In the genomic region with DNA sequence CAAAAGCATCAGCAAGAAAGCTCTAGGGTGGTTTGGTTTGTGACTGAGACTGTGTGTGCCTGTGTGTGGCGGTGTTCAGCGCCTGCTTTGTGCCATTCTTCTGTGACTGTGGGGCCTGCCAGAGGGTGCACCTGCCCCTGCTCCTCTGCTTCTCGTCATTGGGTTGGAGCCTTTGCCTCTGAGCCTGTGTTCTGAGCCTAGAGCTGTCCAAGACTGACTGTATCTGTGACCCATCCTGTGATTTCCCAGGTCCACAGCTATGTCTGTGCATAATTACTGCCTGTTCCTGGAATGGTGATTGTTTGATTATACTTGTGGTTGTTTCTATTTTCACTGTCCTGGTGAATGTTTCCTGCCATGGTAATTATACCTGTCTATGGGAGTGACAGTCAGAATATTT, we compare ENCODE assay signal across 19 cellular contexts. TPM values are rescaled to one million over a fixed set of nuclear protein-coding genes. Genes with fewer than 3 reads are reported as not detected.
DNase-seq lines count a peak whose midpoint lies in the region; TF ChIP-seq lines count a peak whose summit lies in the region.
"Had no signal": no experiment of that assay in that cellular context is flagged by ENCODE, and none has a peak within 500 bp of the region (broad histone marks: within the 10 kb centered on the region; RNA-seq: fewer than 3 reads in every experiment).

No MANE protein-coding gene starts in this region.

- H3K27me3 ChIP-seq in SJCRH30 = no peaks in the 10 kb centered on the region; the same call in 1 of the 2 replicates

- no peaks in the 10 kb centered on the region for H3K9me3 ChIP-seq in SJCRH30 (replicated peaks)
- H3K9me3 ChIP-seq: A549 had no signal

- no peak overlapping the region for H3K27ac Mint-ChIP-seq in progenitor cell of endocrine pancreas
- H3K27ac Mint-ChIP-seq: CD4-positive, alpha-beta T cell had no signal

- H3K4me1 ChIP-seq in SJCRH30 = peaks cover 25% of the 10 kb centered on the region
- H3K4me1 ChIP-seq: A549 had no signal

- H3K4me1 Mint-ChIP-seq in progenitor cell of endocrine pancreas (ENCODE audit: low read depth) = no peaks in the 10 kb centered on the region

- no peak overlapping the region for H3K27ac ChIP-seq in SJCRH30
- H3K27ac ChIP-seq: A549 had no signal

- H3K27me3 Mint-ChIP-seq in progenitor cell of endocrine pancreas = peaks cover 48% of the 10 kb centered on the region

- H3K9me3 Mint-ChIP-seq in progenitor cell of endocrine pancreas (ENCODE audit: low read depth) = no peaks in the 10 kb centered on the region
- H3K9me3 Mint-ChIP-seq: CD4-positive, alpha-beta T cell had no signal

- H3K4me3 Mint-ChIP-seq in progenitor cell of endocrine pancreas (ENCODE audit: low read depth) = no peak overlapping the region
- H3K4me3 Mint-ChIP-seq: CD4-positive, alpha-beta T cell had no signal

- no peak overlapping the region for H3K4me3 ChIP-seq in SJCRH30
- H3K4me3 ChIP-seq: A549 had no signal

- peak in 2 of 3 experiments; percentile 21 to 70 for DNase-seq in NCI-H1417 (lab: John Stamatoyannopoulos, UW)
- no peak for DNase-seq in NCI-H1417 treated with DMSO at 0.1 percent for 48 hours (lab: John Stamatoyannopoulos, UW)
- DNase-seq in DMS153 treated with DMSO at 0.1 percent for 48 hours (lab: John Stamatoyannopoulos, UW; ENCODE audit: unreplicated experiment) = peak; percentile 24
- peak; percentile 43 for DNase-seq in NCI-H2227 treated with DMSO at 0.1 percent for 48 hours (lab: John Stamatoyannopoulos, UW)
- peak; percentile 47 to 73 for DNase-seq in SJCRH30
- DNase-seq in glomerular visceral epithelial cell (ENCODE audit: extremely low spot score) = no peak
- DNase-seq in progenitor cell of endocrine pancreas (ENCODE audit: low spot score, unreplicated experiment) = no peak
- DNase-seq in 8988T = no peak
- DNase-seq: CD4-positive, alpha-beta T cell; H7; KG1; MV-4-11; NCI-H226; NCI-H526 treated with DMSO at 0.1 percent for 48 hours; PC-3; RPMI8226; SHP77 treated with DMSO at 0.1 percent for 48 hours; T1000 had no signal

- H3K36me3 ChIP-seq in SJCRH30 = no peaks in the 10 kb centered on the region

- no peak for TF ChIP-seq CTCF in progenitor cell of endocrine pancreas (IDR thresholded peaks at IDR 0.05; ENCODE audit: unreplicated experiment)

- no peaks in the 10 kb centered on the region for H3K36me3 Mint-ChIP-seq in progenitor cell of endocrine pancreas (ENCODE audit: insufficient read depth)

RNA-seq across cellular contexts. Expression of a gene that starts 57.1 kb away (rescaled TPM):
- total RNA-seq in SJCRH30 (2014; rRNA removed; shearing (Covaris generic)) = 30.8 and 34.1 TPM in 2 replicates
- 4.4 and 5.5 TPM in 2 replicates for total RNA-seq in progenitor cell of endocrine pancreas

Comparison
In these comparisons a context has a peak if more than half of its experiments do, and no peak if none do; other contexts are left out.
1. DNase-seq: peak in NCI-H1417 (2 of 3), DMS153 treated with DMSO at 0.1 percent for 48 hours (single experiment), NCI-H2227 treated with DMSO at 0.1 percent for 48 hours (single experiment) and SJCRH30 (2 of 2); none in NCI-H1417 treated with DMSO at 0.1 percent for 48 hours (single experiment), glomerular visceral epithelial cell (single experiment), progenitor cell of endocrine pancreas (single experiment) and 8988T (single experiment).